In the genomic region with DNA sequence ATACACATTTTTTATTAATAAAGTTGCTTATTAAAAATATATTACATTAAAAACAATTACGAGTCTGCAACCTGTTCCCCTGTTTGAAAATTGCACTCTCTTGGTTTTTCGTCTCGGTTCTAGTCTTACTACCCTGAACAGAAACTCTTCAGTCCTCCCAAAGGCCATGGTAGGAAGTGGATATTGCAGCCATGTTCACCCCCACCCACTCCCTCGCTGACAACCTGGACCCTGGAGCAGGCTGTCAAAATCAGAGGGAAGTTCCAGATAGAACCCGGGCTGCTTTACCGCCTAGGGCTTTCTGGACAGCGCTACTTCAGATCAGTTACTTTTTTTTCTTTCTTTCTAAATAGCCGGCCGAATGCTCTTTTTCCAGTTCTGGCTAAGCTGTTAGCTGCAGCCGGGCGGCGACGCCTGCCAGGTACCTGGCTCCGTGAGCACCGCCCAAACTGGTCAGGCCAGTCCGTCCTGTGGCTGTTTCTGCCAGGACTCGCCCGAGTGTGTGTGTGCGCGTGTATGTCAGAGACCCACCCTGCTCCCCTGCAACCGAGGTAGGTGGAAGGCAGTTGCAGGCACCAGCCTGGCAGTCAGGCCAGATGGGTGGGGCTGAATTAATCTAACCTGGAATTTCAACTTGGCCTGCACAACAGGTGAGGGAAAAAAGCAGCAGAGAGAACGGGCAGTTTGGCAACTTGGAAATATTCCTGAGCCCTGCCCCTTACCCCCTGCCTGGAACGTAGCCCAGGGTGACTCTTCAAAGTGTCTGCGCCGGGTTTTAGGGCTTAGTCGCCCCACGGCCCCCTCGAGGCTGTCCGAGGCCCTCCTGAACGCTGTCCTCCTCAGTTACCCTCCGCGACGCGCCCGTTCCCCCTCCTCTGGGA, we compare ENCODE assay signal across 8 cellular contexts. TPM values are rescaled to one million over a fixed set of nuclear protein-coding genes. Genes with fewer than 3 reads are reported as not detected.
A peak's percentile ranks its signal among the peaks of the same experiment; 100 is the strongest.
DNase-seq lines count a peak whose midpoint lies in the region; ATAC-seq and TF ChIP-seq lines count a peak whose summit lies in the region.

No MANE protein-coding gene starts in this region.

- peaks cover 19% of the 10 kb centered on the region for H3K79me1 ChIP-seq in mesenchymal stem cell (replicated peaks; ENCODE audit: low read length, poor library complexity, severe bottlenecking)

- H3K14ac ChIP-seq in mesenchymal stem cell (ENCODE audit: low read length in 2 of 2): peak overlapping the region in 1 of 2 experiments; percentile 62

- H2AFZ ChIP-seq in mesenchymal stem cell (ENCODE audit: low read depth, low read length): peak overlapping the region; percentile 32

- intact Hi-C loops in Right ventricle myocardium inferior (cut with DNase I) (loop anchor here (5.0 to 10.0 kb wide), 2 partner anchors 56 to 159 kb away; a partner anchor contains a TSS), upper lobe of right lung (cut with DNase I) (no loop called here)

- H3K4me1 ChIP-seq in cardiac muscle cell (ENCODE audit: low read depth) (peaks cover 59% of the 10 kb centered on the region), mesenchymal stem cell (ENCODE audit: control insufficient read depth, insufficient read depth, low read depth, low read length) (peaks cover 42% of the 10 kb centered on the region), upper lobe of right lung (peaks cover 80% of the 10 kb centered on the region)

- peak overlapping the region; percentile 52 for H4K91ac ChIP-seq in mesenchymal stem cell (ENCODE audit: low read length)

- peak overlapping the region; percentile 80 for H2BK15ac ChIP-seq in mesenchymal stem cell (ENCODE audit: low read depth, poor library complexity, severe bottlenecking)

- no peak overlapping the region for H2BK120ac ChIP-seq in mesenchymal stem cell (ENCODE audit: low read depth, low read length)

- H3K27ac ChIP-seq in cardiac muscle cell (no peak overlapping the region), caudate nucleus (ENCODE audit: low read depth, low read length) (peak overlapping the region; percentile 44), mesenchymal stem cell (ENCODE audit: low read length, poor library complexity, severe bottlenecking) (no peak overlapping the region), upper lobe of right lung (peak overlapping the region; percentile 93)

- H2BK5ac ChIP-seq in mesenchymal stem cell (ENCODE audit: low read depth, low read length, poor library complexity, severe bottlenecking): peak overlapping the region; percentile 9

- no peak for TF ChIP-seq CTCF in cardiac muscle cell (IDR thresholded peaks at IDR 0.05; ENCODE audit: low read depth, low read length)
- no peak for TF ChIP-seq CTCF in upper lobe of right lung (IDR thresholded peaks at IDR 0.05)

- peak overlapping the region; percentile 80 for H4K8ac ChIP-seq in mesenchymal stem cell (ENCODE audit: low read length)

- H3K9me3 ChIP-seq in cardiac muscle cell (ENCODE audit: low read depth) (no peaks in the 10 kb centered on the region), mesenchymal stem cell (ENCODE audit: control insufficient read depth, low read length) (no peaks in the 10 kb centered on the region), upper lobe of right lung (no peaks in the 10 kb centered on the region)

- H2BK12ac ChIP-seq in mesenchymal stem cell (ENCODE audit: low read length in 2 of 2): peak overlapping the region; percentile 14 to 57

- H2AK5ac ChIP-seq in mesenchymal stem cell (ENCODE audit: low read length, severe bottlenecking): peak overlapping the region; percentile 43

- H3K9ac ChIP-seq in mesenchymal stem cell (ENCODE audit: low read length): peak overlapping the region; percentile 34

- H3K36me3 ChIP-seq in cardiac muscle cell (no peaks in the 10 kb centered on the region), mesenchymal stem cell (ENCODE audit: control insufficient read depth in 1 of 2, insufficient read depth in 2 of 2, low read depth in 1 of 2, low read length in 2 of 2) (peaks cover 0 to 5% of the 10 kb centered on the region in 2 experiments), upper lobe of right lung (no peaks in the 10 kb centered on the region)

- H3K23ac ChIP-seq in mesenchymal stem cell (ENCODE audit: low read length in 2 of 2): peak overlapping the region in 1 of 2 experiments; percentile 85

- peak overlapping the region; percentile 68 to 87 for H3K18ac ChIP-seq in mesenchymal stem cell (ENCODE audit: low read depth in 1 of 2, low read length in 2 of 2)

- DNase-seq in cardiac muscle cell (ENCODE audit: low read depth in 1 of 2, low spot score in 1 of 2) (peak in 1 of 2 donors; percentile 61), Right ventricle myocardium inferior (ENCODE audit: missing footprints) (no peak), NCI-H69 (lab: John Stamatoyannopoulos, UW) (peak; percentile 64), caudate nucleus (lab: John Stamatoyannopoulos, UW) (peak in 1 of 61 donors; percentile 10), mesenchymal stem cell (no peak), upper lobe of right lung (peak; percentile 96), 8988T (no peak), germinal center (ENCODE audit: low spot score) (no peak)

- peak overlapping the region; percentile 51 to 60 for H3K4ac ChIP-seq in mesenchymal stem cell (ENCODE audit: low read depth in 1 of 2, low read length in 2 of 2)

- H3K27me3 ChIP-seq in cardiac muscle cell (peaks cover 28% of the 10 kb centered on the region), mesenchymal stem cell (ENCODE audit: control insufficient read depth in 1 of 2, insufficient read depth in 1 of 2, low read length in 2 of 2) (peaks cover 8 to 22% of the 10 kb centered on the region in 2 experiments), upper lobe of right lung (no peaks in the 10 kb centered on the region)

- peak overlapping the region; percentile 88 for H3K4me2 ChIP-seq in mesenchymal stem cell (ENCODE audit: low read length, poor library complexity, severe bottlenecking)

- WGBS in mesenchymal stem cell: 20% methylated on average over 32 of the region's 35 CpGs

- H3K4me3 ChIP-seq in cardiac muscle cell: peak overlapping the region; percentile 35
- H3K4me3 ChIP-seq in mesenchymal stem cell (ENCODE audit: insufficient read depth in 1 of 2, low read depth in 1 of 2, low read length in 2 of 2): peak overlapping the region; percentile 61 to 66
- H3K4me3 ChIP-seq in upper lobe of right lung: peak overlapping the region; percentile 68

- ATAC-seq in Right ventricle myocardium inferior (no peak), upper lobe of right lung (peak; percentile 85)

RNA-seq across cellular contexts. Expression of a gene that starts 1.1 kb away (rescaled TPM):
- total RNA-seq in cardiac muscle cell (9.1 and 10.2 TPM in 2 replicates), Right ventricle myocardium inferior (2.6 TPM), upper lobe of right lung (19.9 TPM)
- 1.6 and 2.9 TPM in 2 replicates for polyA plus RNA-seq in cardiac muscle cell
- 3.7 TPM for polyA plus RNA-seq in mesenchymal stem cell (2013, experiment 1 of 2)
- 3.4 TPM for polyA plus RNA-seq in mesenchymal stem cell (2013, experiment 2 of 2)

RNA-seq across cellular contexts. Expression of a gene that starts 56.9 kb away (rescaled TPM):
- total RNA-seq in cardiac muscle cell (51.9 and 68.9 TPM in 2 replicates), Right ventricle myocardium inferior (17.9 TPM), upper lobe of right lung (34.4 TPM)
- polyA plus RNA-seq in cardiac muscle cell: 127 and 130 TPM in 2 replicates
- 115 TPM for polyA plus RNA-seq in mesenchymal stem cell (2013, experiment 1 of 2)
- polyA plus RNA-seq in mesenchymal stem cell (2013, experiment 2 of 2): 112 TPM

Comparison
In these comparisons a context has a peak if more than half of its experiments do, and no peak if none do; other contexts are left out.
1. DNase-seq: peak in NCI-H69 (single experiment) and upper lobe of right lung (single experiment); none in Right ventricle myocardium inferior (single experiment), mesenchymal stem cell (single experiment), 8988T (single experiment) and germinal center (single experiment).
2. H3K27ac ChIP-seq: peak in caudate nucleus (single experiment) and upper lobe of right lung (single experiment); none in cardiac muscle cell (single experiment) and mesenchymal stem cell (single experiment).
3. Peak in every context shown above with its lines, with median percentiles within 50 percentile points of each other: H3K4me3 ChIP-seq.